14 cellular contexts compared by ENCODE assay signal in genomic region chr17:43834106-43834505, GRCh38. TPM values are rescaled to one million over a fixed set of nuclear protein-coding genes. Genes with fewer than 3 reads are reported as not detected.
DNase-seq lines count a peak whose midpoint lies in the region; ATAC-seq and TF ChIP-seq lines count a peak whose summit lies in the region.
"Had no signal": no experiment of that assay in that cellular context is flagged by ENCODE, and none has a peak within 500 bp of the region (broad histone marks: within the 10 kb centered on the region; RNA-seq: fewer than 3 reads in every experiment).

No MANE protein-coding gene starts in this region.

- H3K4me3 ChIP-seq in fibroblast of lung (replicated peaks in 1 of 4; ENCODE audit: control extremely low read depth in 1 of 4, insufficient read depth in 1 of 4, low read depth in 3 of 4, low read length in 4 of 4) = no peak overlapping the region

- H3K9ac ChIP-seq in fibroblast of lung (ENCODE audit: insufficient read depth, low read length) = no peak overlapping the region

- no peaks in the 10 kb centered on the region for H3K27me3 ChIP-seq in fibroblast of lung (ENCODE audit: control insufficient read depth, insufficient read depth, low read length)
- H3K27me3 ChIP-seq: Peyer's patch, suprapubic skin had no signal

- TF ChIP-seq CTCF in fibroblast of lung (conservative IDR thresholded peaks at IDR 0.05 in 1 of 2, IDR thresholded peaks at IDR 0.05 in 1 of 2; ENCODE audit: low read depth in 1 of 2, low read length in 2 of 2) = no peak

- no peak overlapping the region for H3K27ac ChIP-seq in fibroblast of lung (ENCODE audit: insufficient read depth, low read length)
- H3K27ac ChIP-seq: Peyer's patch, suprapubic skin had no signal

- H3K36me3 Mint-ChIP-seq in activated T-cell treated with anti-CD3 and anti-CD28 coated beads, Interleukin-2, amount 50 U/mL, for 4 hours (ENCODE audit: insufficient read depth) = no peaks in the 10 kb centered on the region

- peak overlapping the region; percentile 13 for H3K4me3 Mint-ChIP-seq in activated T-cell treated with anti-CD3 and anti-CD28 coated beads, Interleukin-2, amount 50 U/mL, for 4 hours

- intact Hi-C loops in sciatic nerve (cut with DNase I) = no loop called here

- no peak overlapping the region for H3K4me2 ChIP-seq in fibroblast of lung (ENCODE audit: extremely low read depth, insufficient read depth, low read length)

- no peak for ATAC-seq in activated T-cell treated with anti-CD3 and anti-CD28 coated beads, Interleukin-2, amount 50 U/mL, for 4 hours
- ATAC-seq in sciatic nerve = peak; percentile 65
- ATAC-seq in activated CD4-positive, CD25-positive, alpha-beta regulatory T cell treated with anti-CD3 and anti-CD28 coated beads, Interleukin-2, amount 50 U/mL, for 24 hours = no peak

- H3K4me1 Mint-ChIP-seq in activated T-cell treated with anti-CD3 and anti-CD28 coated beads, Interleukin-2, amount 50 U/mL, for 4 hours (ENCODE audit: low read depth) = peaks cover 10% of the 10 kb centered on the region

- no peaks in the 10 kb centered on the region for H3K79me2 ChIP-seq in fibroblast of lung (ENCODE audit: control insufficient read depth, insufficient read depth, low read length)

- peaks cover 48% of the 10 kb centered on the region for H3K27me3 Mint-ChIP-seq in activated T-cell treated with anti-CD3 and anti-CD28 coated beads, Interleukin-2, amount 50 U/mL, for 4 hours (ENCODE audit: low read depth)

- H3K9me3 ChIP-seq in fibroblast of lung (ENCODE audit: control insufficient read depth, insufficient read depth, low read depth, low read length) = no peaks in the 10 kb centered on the region
- H3K9me3 ChIP-seq: Peyer's patch, suprapubic skin had no signal

- H4K20me1 ChIP-seq in fibroblast of lung (ENCODE audit: control insufficient read depth, extremely low read depth, insufficient read depth, low read length) = no peaks in the 10 kb centered on the region

- no peak for DNase-seq in activated T-cell treated with anti-CD3 and anti-CD28 coated beads, Interleukin-2, amount 50 U/mL, for 4 hours
- no peak for DNase-seq in activated T-cell treated with anti-CD3 and anti-CD28 coated beads, Interleukin-2, amount 50 U/mL, for 1 hour
- DNase-seq in NCI-H226 (peak; percentile 29), fibroblast of lung (ENCODE audit: low read depth in 2 of 2) (peak; percentile 14 to 47), sciatic nerve (ENCODE audit: low spot score) (no peak), SW480 (ENCODE audit: low spot score) (no peak), DMS114 treated with DMSO at 0.1 percent for 48 hours (lab: John Stamatoyannopoulos, UW; ENCODE audit: unreplicated experiment) (no peak)
- DNase-seq: NCI-H1417 treated with DMSO at 0.1 percent for 48 hours, Peyer's patch had no signal

- H3K36me3 ChIP-seq in fibroblast of lung (ENCODE audit: control insufficient read depth, insufficient read depth, low read length) = peaks cover 14% of the 10 kb centered on the region
- H3K36me3 ChIP-seq: Peyer's patch had no signal

- no peak overlapping the region for H2AFZ ChIP-seq in fibroblast of lung (ENCODE audit: low read length)

- no peaks in the 10 kb centered on the region for H3K9me3 Mint-ChIP-seq in activated T-cell treated with anti-CD3 and anti-CD28 coated beads, Interleukin-2, amount 50 U/mL, for 4 hours

- peaks cover 8% of the 10 kb centered on the region for H3K4me1 ChIP-seq in fibroblast of lung (ENCODE audit: control insufficient read depth, extremely low read depth, insufficient read depth, low read length)

RNA-seq across cellular contexts. Expression of gene MPP3, which starts 1.2 kb away (rescaled TPM):
- under 1 TPM; 0.24 to 0.94 (median 0.87) TPM for total RNA-seq in activated T-cell treated with anti-CD3 and anti-CD28 coated beads, Interleukin-2, amount 50 U/mL, for 4 hours
- total RNA-seq in fibroblast of lung = 4.4 and 6.9 TPM in 2 replicates
- 4.6 and 5.7 TPM in 2 replicates for polyA plus RNA-seq in fibroblast of lung
- polyA plus RNA-seq in fibroblast of lung (2012) = 4.0 and 4.1 TPM in 2 replicates
- 6.9 and 9.6 TPM in 2 replicates for polyA minus RNA-seq in fibroblast of lung (ENCODE audit: low replicate concordance)
- total RNA-seq in sciatic nerve = 13.8 TPM
- polyA plus RNA-seq: CD14-positive monocyte had no signal

RNA-seq across cellular contexts. Expression of gene CD300LG, which starts 12.9 kb away (rescaled TPM):
- not detected for total RNA-seq in activated T-cell treated with anti-CD3 and anti-CD28 coated beads, Interleukin-2, amount 50 U/mL, for 4 hours
- total RNA-seq in fibroblast of lung (not detected in 2 replicates), sciatic nerve (22.8 TPM)
- polyA plus RNA-seq in fibroblast of lung = not detected in 2 replicates
- not detected in 2 replicates for polyA plus RNA-seq in fibroblast of lung (2012)
- polyA minus RNA-seq in fibroblast of lung (ENCODE audit: low replicate concordance) = not detected in 2 replicates
- total RNA-seq: H1 had no signal
- polyA plus RNA-seq: CD14-positive monocyte had no signal

RNA-seq across cellular contexts. Expression of gene CFAP97D1, which starts 53.9 kb away (rescaled TPM):
- total RNA-seq in activated T-cell treated with anti-CD3 and anti-CD28 coated beads, Interleukin-2, amount 50 U/mL, for 4 hours = not detected
- total RNA-seq in fibroblast of lung = under 0.01 TPM in 1 of 2 replicates, not detected in the other
- polyA plus RNA-seq in fibroblast of lung = 0.02 and 0.03 TPM in 2 replicates
- polyA plus RNA-seq in fibroblast of lung (2012) = 0.09 TPM in 1 of 2 replicates, not detected in the other
- 0.33 TPM in 1 of 2 replicates, not detected in the other for polyA minus RNA-seq in fibroblast of lung (ENCODE audit: low replicate concordance)
- not detected for total RNA-seq in sciatic nerve
- total RNA-seq: aorta, Peyer's patch had no signal
- polyA plus RNA-seq: CD14-positive monocyte had no signal

RNA-seq across cellular contexts. Expression of gene DUSP3, which starts 55.3 kb away (rescaled TPM):
- 10 to 100 TPM; 16.9 to 17.4 (median 17.2) TPM for total RNA-seq in activated T-cell treated with anti-CD3 and anti-CD28 coated beads, Interleukin-2, amount 50 U/mL, for 4 hours
- total RNA-seq in fibroblast of lung (43.4 and 51.2 TPM in 2 replicates), sciatic nerve (54.1 TPM)
- polyA plus RNA-seq in fibroblast of lung = 54.0 and 55.9 TPM in 2 replicates
- polyA plus RNA-seq in fibroblast of lung (2012) = 47.7 and 51.2 TPM in 2 replicates
- polyA minus RNA-seq in fibroblast of lung (ENCODE audit: low replicate concordance) = 65.6 and 77.9 TPM in 2 replicates

Comparison
In these comparisons a context has a peak if more than half of its experiments do, and no peak if none do; other contexts are left out.
1. DNase-seq: peak in NCI-H226 (single experiment) and fibroblast of lung (2 of 2); none in activated T-cell treated with anti-CD3 and anti-CD28 coated beads, Interleukin-2, amount 50 U/mL, for 4 hours (single experiment), activated T-cell treated with anti-CD3 and anti-CD28 coated beads, Interleukin-2, amount 50 U/mL, for 1 hour (single experiment), sciatic nerve (single experiment), SW480 (single experiment) and DMS114 treated with DMSO at 0.1 percent for 48 hours (single experiment).
2. RNA of gene CD300LG, which starts 12.9 kb away (total RNA-seq): 22.8 TPM in sciatic nerve (single experiment); not detected in activated T-cell treated with anti-CD3 and anti-CD28 coated beads, Interleukin-2, amount 50 U/mL, for 4 hours and not detected in fibroblast of lung; every median in the first group is over 10 times any median in the second.